In genomic region chr12:119664642-119665041, GRCh38 we compare ENCODE assay signal across 12 cellular contexts. TPM values are rescaled to one million over a fixed set of nuclear protein-coding genes. Genes with fewer than 3 reads are reported as not detected.
A peak's percentile ranks its signal among the peaks of the same experiment; 100 is the strongest.
DNase-seq lines count a peak whose midpoint lies in the region; ATAC-seq and TF ChIP-seq lines count a peak whose summit lies in the region.
"Had no signal": no experiment of that assay in that cellular context is flagged by ENCODE, and none has a peak within 500 bp of the region (broad histone marks: within the 10 kb centered on the region; RNA-seq: fewer than 3 reads in every experiment).

No MANE protein-coding gene starts in this region.

- H3K36me3 ChIP-seq in GM23338 (ENCODE audit: insufficient read depth) = no peaks in the 10 kb centered on the region
- no peaks in the 10 kb centered on the region for H3K36me3 ChIP-seq in parathyroid adenoma (ENCODE audit: control insufficient read depth, insufficient read depth, low read length)
- H3K36me3 ChIP-seq: BE2C had no signal

- no peak for ATAC-seq in GM23338

- H3K9me3 Mint-ChIP-seq in GM23338 = no peaks in the 10 kb centered on the region
- H3K9me3 Mint-ChIP-seq: CD4-positive, CD25-positive, alpha-beta regulatory T cell; H9 had no signal

- no peak for DNase-seq in GM23338 (ENCODE audit: low spot score)
- peak; percentile 45 to 62 for DNase-seq in erythroblast (lab: John Stamatoyannopoulos, UW)
- DNase-seq in NK-92 (lab: John Stamatoyannopoulos, UW; ENCODE audit: unreplicated experiment) = no peak
- no peak for DNase-seq in activated CD4-positive, alpha-beta T cell treated with anti-CD3 and anti-CD28 coated beads, Interleukin-2, amount 50 U/mL, for 48 hours
- DNase-seq in cardiac septum (ENCODE audit: low spot score) = no peak
- DNase-seq: ACHN; BE2C; C1 segment of cervical spinal cord; Caco-2; CD4-positive, CD25-positive, alpha-beta regulatory T cell; H9 had no signal

- no peaks in the 10 kb centered on the region for H3K9me2 ChIP-seq in GM23338 (ENCODE audit: insufficient read depth)

- H3K36me3 Mint-ChIP-seq in GM23338 (ENCODE audit: low read depth) = peaks cover 3% of the 10 kb centered on the region; the same call in 2 of the 3 replicates

- H2AFZ ChIP-seq in GM23338 = 0 out of 2 replicates have a peak overlapping the region, but pooled peaks have one; percentile 18
- no peak overlapping the region for H2AFZ ChIP-seq in parathyroid adenoma

- peaks cover 6% of the 10 kb centered on the region for H3K4me1 Mint-ChIP-seq in GM23338

- peaks cover 3% of the 10 kb centered on the region for H3K27me3 Mint-ChIP-seq in GM23338 (ENCODE audit: insufficient read depth, low read depth, poor library complexity)

- H4K20me1 ChIP-seq in GM23338 (replicated peaks; ENCODE audit: insufficient read depth) = no peaks in the 10 kb centered on the region

- no peaks in the 10 kb centered on the region for H3K9me3 ChIP-seq in parathyroid adenoma (ENCODE audit: control insufficient read depth, low read length)
- H3K9me3 ChIP-seq: BE2C, Caco-2 had no signal

- H3K4me2 ChIP-seq in GM23338 (no peak overlapping the region), parathyroid adenoma (ENCODE audit: low read length) (peak overlapping the region; percentile 45)

- no peak overlapping the region for H3K9ac ChIP-seq in parathyroid adenoma

- TF ChIP-seq CTCF in GM23338 (conservative IDR thresholded peaks at IDR 0.05; ENCODE audit: low read depth in 2 of 2) = no peak
- TF ChIP-seq CTCF in parathyroid adenoma (IDR thresholded peaks at IDR 0.05) = no peak

- TF ChIP-seq POLR2A in erythroblast (IDR thresholded peaks at IDR 0.05; ENCODE audit: low read length) = no peak

- H3K4me1 ChIP-seq in GM23338 (ENCODE audit: insufficient read depth) = no peaks in the 10 kb centered on the region; the same call in 1 of the 2 replicates
- H3K4me1 ChIP-seq in parathyroid adenoma = peaks cover 34% of the 10 kb centered on the region
- H3K4me1 ChIP-seq: BE2C had no signal

- H3K27ac ChIP-seq in GM23338 (ENCODE audit: low read depth) = no peak overlapping the region
- peak overlapping the region; percentile 33 for H3K27ac ChIP-seq in parathyroid adenoma

- H3K4me3 ChIP-seq in GM23338 = no peak overlapping the region
- no peak overlapping the region for H3K4me3 ChIP-seq in parathyroid adenoma (ENCODE audit: low read depth, low read length)

- no peak overlapping the region for H3K27ac Mint-ChIP-seq in GM23338
- H3K27ac Mint-ChIP-seq: H9 had no signal

- no peak overlapping the region for H3K4me3 Mint-ChIP-seq in GM23338
- H3K4me3 Mint-ChIP-seq: H9 had no signal

- peaks cover 4% of the 10 kb centered on the region for H3F3A ChIP-seq in GM23338 (replicated peaks; ENCODE audit: low read depth)

- peaks cover 14% of the 10 kb centered on the region for H3K79me2 ChIP-seq in GM23338 (replicated peaks; ENCODE audit: insufficient read depth)
- H3K79me2 ChIP-seq in parathyroid adenoma = peaks cover 7% of the 10 kb centered on the region

- H3K27me3 ChIP-seq in GM23338 (ENCODE audit: insufficient read depth) (no peaks in the 10 kb centered on the region), parathyroid adenoma (ENCODE audit: control insufficient read depth, insufficient read depth, low read length) (no peaks in the 10 kb centered on the region)

- intact Hi-C loops in cardiac septum (cut with DNase I) = loop anchor here (5.0 kb wide), 1 partner anchor 118 kb away; no protein-coding TSS in a partner anchor

TF ChIP-seq in GM23338, 12 proteins besides CTCF, POLR2A, EP300 and RAD21 (continues in another document):
- TF ChIP-seq EZH2 (IDR thresholded peaks at IDR 0.05; ENCODE audit: low read depth, unreplicated experiment) (no peak), ZNF114 (CRISPR knock-in tag; IDR thresholded peaks at IDR 0.05) (no peak), CREB1 (CRISPR knock-in tag; IDR thresholded peaks at IDR 0.05; ENCODE audit: low read depth) (no peak), STAT1 (IDR thresholded peaks at IDR 0.05; ENCODE audit: unreplicated experiment) (no peak), ZNF331 (CRISPR knock-in tag; IDR thresholded peaks at IDR 0.05; ENCODE audit: low read depth) (no peak), ZNF462 (CRISPR knock-in tag; IDR thresholded peaks at IDR 0.05) (no peak), REST (IDR thresholded peaks at IDR 0.05; ENCODE audit: unreplicated experiment) (no peak), JUNB (IDR thresholded peaks at IDR 0.05; ENCODE audit: unreplicated experiment) (no peak)

RNA-seq across cellular contexts. Expression of gene PRKAB1, which starts 3.3 kb away (rescaled TPM):
- total RNA-seq in GM23338 (2014; rRNA removed; shearing (Covaris generic)) = 26.3 and 31.0 TPM in 2 replicates
- 13.1 and 16.3 TPM in 2 replicates for polyA plus RNA-seq in GM23338 (2016; fragmentation: Nextera tagmentation; extraction: Ambion mirVana)
- 12.2 TPM for total RNA-seq in cardiac septum

Comparison
In these comparisons a context has a peak if more than half of its experiments do, and no peak if none do; other contexts are left out.
1. DNase-seq: peak in erythroblast (2 of 2); none in GM23338 (single experiment), NK-92 (single experiment), activated CD4-positive, alpha-beta T cell treated with anti-CD3 and anti-CD28 coated beads, Interleukin-2, amount 50 U/mL, for 48 hours (0 of 2) and cardiac septum (single experiment).